In the genomic region with DNA sequence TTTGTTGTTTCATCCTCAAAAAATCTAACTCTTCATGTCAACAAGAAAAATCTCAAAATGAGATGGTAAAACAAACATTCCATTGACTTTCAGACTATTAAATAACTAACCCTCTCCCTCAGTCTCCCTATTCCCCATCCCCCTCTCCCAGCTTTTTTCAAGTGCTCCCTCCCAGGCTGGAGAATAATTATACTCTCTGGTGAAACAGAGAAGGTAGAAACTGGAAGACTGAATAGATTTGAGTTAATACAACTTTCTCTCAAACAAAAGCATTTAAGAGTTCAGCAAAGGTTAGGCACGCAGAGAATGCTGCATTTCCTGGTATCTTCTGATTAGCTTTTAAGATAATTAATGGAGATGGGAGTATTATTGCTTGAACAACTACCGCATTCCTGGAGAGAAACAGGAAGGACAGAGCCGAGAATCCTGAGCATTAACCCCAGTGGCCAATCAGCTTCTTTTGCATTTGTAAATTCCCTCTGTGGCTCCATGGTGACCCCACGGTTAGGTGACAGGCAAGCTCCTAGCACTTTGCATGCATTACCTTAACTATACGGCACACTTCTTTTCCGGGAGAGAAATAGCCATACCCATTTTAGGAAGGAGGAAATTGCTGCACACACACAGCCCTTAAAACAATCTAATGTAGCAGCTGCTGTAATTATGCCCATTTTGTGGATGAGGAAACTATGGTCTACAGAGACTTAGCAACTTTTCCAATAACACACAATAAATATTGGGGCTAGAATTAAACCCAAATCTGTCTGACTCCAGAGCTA, we compare ENCODE assay signal across 1 cellular context.
A peak's percentile ranks its signal among the peaks of the same experiment; 100 is the strongest.
TF ChIP-seq lines count a peak whose summit lies in the region.

No MANE protein-coding gene starts in this region.

TF ChIP-seq in H1, 55 proteins besides CTCF, POLR2A, EP300 and RAD21:
- TF ChIP-seq KDM1A (IDR thresholded peaks at IDR 0.05; ENCODE audit: borderline replicate concordance, low read length) (0 out of 2 replicates have a peak, but pooled peaks have one; percentile 29), SP1 (IDR thresholded peaks at IDR 0.05; ENCODE audit: low read depth, low read length) (peak; percentile 79; the same call in 1 of the 2 replicates), EZH2 (IDR thresholded peaks at IDR 0.05; ENCODE audit: low read depth, low read length, severe bottlenecking) (no peak), TEAD4 (IDR thresholded peaks at IDR 0.05; ENCODE audit: low read depth, low read length) (peak; percentile 83), JUND (IDR thresholded peaks at IDR 0.05; ENCODE audit: low read length) (no peak), TBP (IDR thresholded peaks at IDR 0.05; ENCODE audit: low read depth, low read length) (no peak), ASH2L (IDR thresholded peaks at IDR 0.05; ENCODE audit: low read length) (peak; percentile 53), HDAC6 (IDR thresholded peaks at IDR 0.05; ENCODE audit: low read depth, low read length) (no peak), NANOG (IDR thresholded peaks at IDR 0.05; ENCODE audit: insufficient read depth, low read depth, low read length, poor library complexity, severe bottlenecking) (peak; percentile 18), RBBP5 (IDR thresholded peaks at IDR 0.05; ENCODE audit: borderline replicate concordance, low read depth, low read length) (peak; percentile 32; the same call in 1 of the 2 replicates)
- TF ChIP-seq, protein P1, sequence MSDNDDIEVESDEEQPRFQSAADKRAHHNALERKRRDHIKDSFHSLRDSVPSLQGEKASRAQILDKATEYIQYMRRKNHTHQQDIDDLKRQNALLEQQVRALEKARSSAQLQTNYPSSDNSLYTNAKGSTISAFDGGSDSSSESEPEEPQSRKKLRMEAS (IDR thresholded peaks at IDR 0.05) = no peak
- TF ChIP-seq, protein P2, sequence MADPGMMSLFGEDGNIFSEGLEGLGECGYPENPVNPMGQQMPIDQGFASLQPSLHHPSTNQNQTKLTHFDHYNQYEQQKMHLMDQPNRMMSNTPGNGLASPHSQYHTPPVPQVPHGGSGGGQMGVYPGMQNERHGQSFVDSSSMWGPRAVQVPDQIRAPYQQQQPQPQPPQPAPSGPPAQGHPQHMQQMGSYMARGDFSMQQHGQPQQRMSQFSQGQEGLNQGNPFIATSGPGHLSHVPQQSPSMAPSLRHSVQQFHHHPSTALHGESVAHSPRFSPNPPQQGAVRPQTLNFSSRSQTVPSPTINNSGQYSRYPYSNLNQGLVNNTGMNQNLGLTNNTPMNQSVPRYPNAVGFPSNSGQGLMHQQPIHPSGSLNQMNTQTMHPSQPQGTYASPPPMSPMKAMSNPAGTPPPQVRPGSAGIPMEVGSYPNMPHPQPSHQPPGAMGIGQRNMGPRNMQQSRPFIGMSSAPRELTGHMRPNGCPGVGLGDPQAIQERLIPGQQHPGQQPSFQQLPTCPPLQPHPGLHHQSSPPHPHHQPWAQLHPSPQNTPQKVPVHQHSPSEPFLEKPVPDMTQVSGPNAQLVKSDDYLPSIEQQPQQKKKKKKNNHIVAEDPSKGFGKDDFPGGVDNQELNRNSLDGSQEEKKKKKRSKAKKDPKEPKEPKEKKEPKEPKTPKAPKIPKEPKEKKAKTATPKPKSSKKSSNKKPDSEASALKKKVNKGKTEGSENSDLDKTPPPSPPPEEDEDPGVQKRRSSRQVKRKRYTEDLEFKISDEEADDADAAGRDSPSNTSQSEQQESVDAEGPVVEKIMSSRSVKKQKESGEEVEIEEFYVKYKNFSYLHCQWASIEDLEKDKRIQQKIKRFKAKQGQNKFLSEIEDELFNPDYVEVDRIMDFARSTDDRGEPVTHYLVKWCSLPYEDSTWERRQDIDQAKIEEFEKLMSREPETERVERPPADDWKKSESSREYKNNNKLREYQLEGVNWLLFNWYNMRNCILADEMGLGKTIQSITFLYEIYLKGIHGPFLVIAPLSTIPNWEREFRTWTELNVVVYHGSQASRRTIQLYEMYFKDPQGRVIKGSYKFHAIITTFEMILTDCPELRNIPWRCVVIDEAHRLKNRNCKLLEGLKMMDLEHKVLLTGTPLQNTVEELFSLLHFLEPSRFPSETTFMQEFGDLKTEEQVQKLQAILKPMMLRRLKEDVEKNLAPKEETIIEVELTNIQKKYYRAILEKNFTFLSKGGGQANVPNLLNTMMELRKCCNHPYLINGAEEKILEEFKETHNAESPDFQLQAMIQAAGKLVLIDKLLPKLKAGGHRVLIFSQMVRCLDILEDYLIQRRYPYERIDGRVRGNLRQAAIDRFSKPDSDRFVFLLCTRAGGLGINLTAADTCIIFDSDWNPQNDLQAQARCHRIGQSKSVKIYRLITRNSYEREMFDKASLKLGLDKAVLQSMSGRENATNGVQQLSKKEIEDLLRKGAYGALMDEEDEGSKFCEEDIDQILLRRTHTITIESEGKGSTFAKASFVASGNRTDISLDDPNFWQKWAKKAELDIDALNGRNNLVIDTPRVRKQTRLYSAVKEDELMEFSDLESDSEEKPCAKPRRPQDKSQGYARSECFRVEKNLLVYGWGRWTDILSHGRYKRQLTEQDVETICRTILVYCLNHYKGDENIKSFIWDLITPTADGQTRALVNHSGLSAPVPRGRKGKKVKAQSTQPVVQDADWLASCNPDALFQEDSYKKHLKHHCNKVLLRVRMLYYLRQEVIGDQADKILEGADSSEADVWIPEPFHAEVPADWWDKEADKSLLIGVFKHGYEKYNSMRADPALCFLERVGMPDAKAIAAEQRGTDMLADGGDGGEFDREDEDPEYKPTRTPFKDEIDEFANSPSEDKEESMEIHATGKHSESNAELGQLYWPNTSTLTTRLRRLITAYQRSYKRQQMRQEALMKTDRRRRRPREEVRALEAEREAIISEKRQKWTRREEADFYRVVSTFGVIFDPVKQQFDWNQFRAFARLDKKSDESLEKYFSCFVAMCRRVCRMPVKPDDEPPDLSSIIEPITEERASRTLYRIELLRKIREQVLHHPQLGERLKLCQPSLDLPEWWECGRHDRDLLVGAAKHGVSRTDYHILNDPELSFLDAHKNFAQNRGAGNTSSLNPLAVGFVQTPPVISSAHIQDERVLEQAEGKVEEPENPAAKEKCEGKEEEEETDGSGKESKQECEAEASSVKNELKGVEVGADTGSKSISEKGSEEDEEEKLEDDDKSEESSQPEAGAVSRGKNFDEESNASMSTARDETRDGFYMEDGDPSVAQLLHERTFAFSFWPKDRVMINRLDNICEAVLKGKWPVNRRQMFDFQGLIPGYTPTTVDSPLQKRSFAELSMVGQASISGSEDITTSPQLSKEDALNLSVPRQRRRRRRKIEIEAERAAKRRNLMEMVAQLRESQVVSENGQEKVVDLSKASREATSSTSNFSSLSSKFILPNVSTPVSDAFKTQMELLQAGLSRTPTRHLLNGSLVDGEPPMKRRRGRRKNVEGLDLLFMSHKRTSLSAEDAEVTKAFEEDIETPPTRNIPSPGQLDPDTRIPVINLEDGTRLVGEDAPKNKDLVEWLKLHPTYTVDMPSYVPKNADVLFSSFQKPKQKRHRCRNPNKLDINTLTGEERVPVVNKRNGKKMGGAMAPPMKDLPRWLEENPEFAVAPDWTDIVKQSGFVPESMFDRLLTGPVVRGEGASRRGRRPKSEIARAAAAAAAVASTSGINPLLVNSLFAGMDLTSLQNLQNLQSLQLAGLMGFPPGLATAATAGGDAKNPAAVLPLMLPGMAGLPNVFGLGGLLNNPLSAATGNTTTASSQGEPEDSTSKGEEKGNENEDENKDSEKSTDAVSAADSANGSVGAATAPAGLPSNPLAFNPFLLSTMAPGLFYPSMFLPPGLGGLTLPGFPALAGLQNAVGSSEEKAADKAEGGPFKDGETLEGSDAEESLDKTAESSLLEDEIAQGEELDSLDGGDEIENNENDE (IDR thresholded peaks at IDR 0.05; ENCODE audit: insufficient replicate concordance, low read length) = peak; percentile 68
